In genomic region chr11:17541330-17541885, GRCh38 we compare ENCODE assay signal across 30 cellular contexts. TPM values are rescaled to one million over a fixed set of nuclear protein-coding genes. Genes with fewer than 3 reads are reported as not detected.
A peak's percentile ranks its signal among the peaks of the same experiment; 100 is the strongest.
DNase-seq lines count a peak whose midpoint lies in the region; ATAC-seq, FAIRE-seq and TF ChIP-seq lines count a peak whose summit lies in the region.
"Had no signal": no experiment of that assay in that cellular context is flagged by ENCODE, and none has a peak within 500 bp of the region (broad histone marks: within the 10 kb centered on the region; RNA-seq: fewer than 3 reads in every experiment).

No MANE protein-coding gene starts in this region.

- TF ChIP-seq POLR2A in uterus (IDR thresholded peaks at IDR 0.05): no peak

- no peak for FAIRE-seq in pancreas (lab: Jason Lieb, UNC)

- H3K4me3 ChIP-seq in epithelial cell of esophagus (ENCODE audit: low read length) (no peak overlapping the region), pancreas (no peak overlapping the region), uterus (no peak overlapping the region)
- H3K4me3 ChIP-seq: ascending aorta, esophagus squamous epithelium, GM23248, SK-N-MC had no signal

- CTCF ChIA-PET in activated CD8-positive, alpha-beta T cell treated with anti-CD3 and anti-CD28 coated beads, Interleukin-2, amount 10 ng/mL, durations not matched to agents 7 days and 5 days (lab: Charles Lee): no interaction called here

- H3K9me3 ChIP-seq in pancreas (no peaks in the 10 kb centered on the region), uterus (no peaks in the 10 kb centered on the region)
- H3K9me3 ChIP-seq: ascending aorta, esophagus squamous epithelium had no signal

- 56 to 63% methylated on average over 4 of the region's 4 CpGs for WGBS in pancreas, 2 donors

- H3K36me3 Mint-ChIP-seq in activated CD8-positive, alpha-beta T cell treated with anti-CD3 and anti-CD28 coated beads, Interleukin-2, amount 10 ng/mL, durations not matched to agents 7 days and 5 days (ENCODE audit: low read depth): no peaks in the 10 kb centered on the region
- H3K36me3 Mint-ChIP-seq: activated naive CD8-positive, alpha-beta T cell; CD8-positive, alpha-beta T cell had no signal

- ATAC-seq in pancreas: peak; percentile 14 to 24 (median 18)
- no peak for ATAC-seq in activated CD8-positive, alpha-beta T cell treated with anti-CD3 and anti-CD28 coated beads, Interleukin-2, amount 10 ng/mL, durations not matched to agents 7 days and 5 days
- ATAC-seq: CD8-positive, alpha-beta T cell; left cardiac atrium; stimulated activated naive B cell treated with anti-CD40 and anti-IgM and Interleukin-4, amounts not matched to agents 10 μg/mL and 1 μg/mL and 100 μg/mL, for 72 hours had no signal

- H3K4me1 ChIP-seq in pancreas (peaks cover 0 to 6% (median 0%) of the 10 kb centered on the region in 3 donors), uterus (no peaks in the 10 kb centered on the region)
- H3K4me1 ChIP-seq: ascending aorta had no signal

- H3K27ac ChIP-seq in pancreas (peak overlapping the region in 2 of 4 donors; percentile 37 to 60), uterus (no peak overlapping the region)
- H3K27ac ChIP-seq: ascending aorta, esophagus squamous epithelium, GM23248, SK-N-MC, WERI-Rb-1 had no signal

- H3K27ac Mint-ChIP-seq in activated CD8-positive, alpha-beta T cell treated with anti-CD3 and anti-CD28 coated beads, Interleukin-2, amount 10 ng/mL, durations not matched to agents 7 days and 5 days: no peak overlapping the region
- H3K27ac Mint-ChIP-seq: activated CD4-positive, alpha-beta T cell treated with anti-CD3 and anti-CD28 coated beads, Interleukin-2, amount 10 ng/mL, durations not matched to agents 7 days and 5 days; activated naive CD8-positive, alpha-beta T cell; activated T-helper 2 cell treated with anti-CD3 and anti-CD28 coated beads, Interferon-gamma antibody, Interleukin-2, Interleukin-4, amounts not matched to agents 10 μg/mL and 5 μg/mL and 100 μg/mL, durations not matched to agents 14 hours and 24 hours and 36 hours; CD8-positive, alpha-beta T cell; stimulated activated naive B cell treated with anti-CD40 and anti-IgM and Interleukin-4, amounts not matched to agents 10 μg/mL and 1 μg/mL and 100 μg/mL, for 72 hours had no signal

- no peaks in the 10 kb centered on the region for H3K9me3 Mint-ChIP-seq in activated CD8-positive, alpha-beta T cell treated with anti-CD3 and anti-CD28 coated beads, Interleukin-2, amount 10 ng/mL, durations not matched to agents 7 days and 5 days (ENCODE audit: insufficient read depth)
- H3K9me3 Mint-ChIP-seq: activated CD4-positive, alpha-beta T cell treated with anti-CD3 and anti-CD28 coated beads, Interleukin-2, amount 10 ng/mL, durations not matched to agents 7 days and 5 days; activated T-helper 2 cell treated with anti-CD3 and anti-CD28 coated beads, Interferon-gamma antibody, Interleukin-2, Interleukin-4, amounts not matched to agents 10 μg/mL and 5 μg/mL and 100 μg/mL, durations not matched to agents 14 hours and 24 hours and 36 hours; CD8-positive, alpha-beta T cell; central memory CD8-positive, alpha-beta T cell; nephron progenitor cell had no signal

- intact Hi-C loops in pancreas (cut with DNase I) (no loop called here), uterus (cut with DNase I; ENCODE audit: low total_unique reads) (no loop called here)

- H3K4me1 Mint-ChIP-seq in activated CD8-positive, alpha-beta T cell treated with anti-CD3 and anti-CD28 coated beads, Interleukin-2, amount 10 ng/mL, durations not matched to agents 7 days and 5 days (ENCODE audit: low read depth): no peaks in the 10 kb centered on the region

- DNase-seq in COLO668 (lab: John Stamatoyannopoulos, UW; ENCODE audit: unreplicated experiment) (peak; percentile 14), HuH-7 (ENCODE audit: low spot score) (peak; percentile 73), epithelial cell of esophagus (ENCODE audit: low read depth) (peak; percentile 14), pancreas (peak in 3 of 6 donors; percentile 17 to 30 (median 21)), uterus (no peak), GM03348 (ENCODE audit: low spot score) (no peak), kidney glomerular epithelial cell (lab: John Stamatoyannopoulos, UW) (no peak)
- no peak for DNase-seq in activated CD8-positive, alpha-beta T cell treated with anti-CD3 and anti-CD28 coated beads, Interleukin-2, amount 10 ng/mL, durations not matched to agents 7 days and 5 days
- DNase-seq: activated CD4-positive, alpha-beta T cell treated with anti-CD3 and anti-CD28 coated beads, Interleukin-2, amount 10 ng/mL, durations not matched to agents 7 days and 5 days; activated CD8-positive, alpha-beta memory T cell treated with anti-CD3 and anti-CD28 coated beads, Interleukin-2, amount 50 U/mL, for 4 hours; CD8-positive, alpha-beta T cell; DMS79; esophagus squamous epithelium; GM23248; left cardiac atrium; NCI-H1105 treated with DMSO at 0.1 percent for 48 hours; NCI-H2081; NCI-H446; nephron progenitor cell; stimulated activated naive B cell treated with anti-CD40 and anti-IgM and Interleukin-4, amounts not matched to agents 10 μg/mL and 1 μg/mL and 100 μg/mL, for 72 hours; T-helper 2 cell; WERI-Rb-1 had no signal

- H3K27me3 Mint-ChIP-seq in activated CD8-positive, alpha-beta T cell treated with anti-CD3 and anti-CD28 coated beads, Interleukin-2, amount 10 ng/mL, durations not matched to agents 7 days and 5 days (ENCODE audit: low read depth): peaks cover 28% of the 10 kb centered on the region

- H3K36me3 ChIP-seq in pancreas: no peaks in the 10 kb centered on the region
- H3K36me3 ChIP-seq in uterus: no peaks in the 10 kb centered on the region
- H3K36me3 ChIP-seq: ascending aorta, esophagus squamous epithelium, WERI-Rb-1 had no signal

- TF ChIP-seq CTCF in epithelial cell of esophagus (IDR thresholded peaks at IDR 0.05; ENCODE audit: insufficient read depth, low read depth, low read length, missing control alignments) (no peak), pancreas (IDR thresholded peaks at IDR 0.05) (no peak), uterus (IDR thresholded peaks at IDR 0.05) (no peak)

- POLR2A ChIA-PET in activated CD8-positive, alpha-beta T cell treated with anti-CD3 and anti-CD28 coated beads, Interleukin-2, amount 10 ng/mL, durations not matched to agents 7 days and 5 days (lab: Charles Lee): no interaction called here

- H3K27me3 ChIP-seq in pancreas (no peaks in the 10 kb centered on the region), uterus (no peaks in the 10 kb centered on the region)
- H3K27me3 ChIP-seq: ascending aorta had no signal

- H3K4me3 Mint-ChIP-seq in activated CD8-positive, alpha-beta T cell treated with anti-CD3 and anti-CD28 coated beads, Interleukin-2, amount 10 ng/mL, durations not matched to agents 7 days and 5 days: no peak overlapping the region
- H3K4me3 Mint-ChIP-seq: activated CD4-positive, alpha-beta T cell treated with anti-CD3 and anti-CD28 coated beads, Interleukin-2, amount 10 ng/mL, durations not matched to agents 7 days and 5 days; activated naive CD8-positive, alpha-beta T cell; CD8-positive, alpha-beta T cell; central memory CD8-positive, alpha-beta T cell; stimulated activated naive B cell treated with anti-CD40 and anti-IgM and Interleukin-4, amounts not matched to agents 10 μg/mL and 1 μg/mL and 100 μg/mL, for 72 hours had no signal

RNA-seq across cellular contexts. Expression of gene USH1C, which starts 2.8 kb away (rescaled TPM):
- total RNA-seq in pancreas: 1 to 10 TPM; 3.5 to 9.8 (median 7.6) TPM
- polyA plus RNA-seq in pancreas: 10 to 100 TPM; 10.1 to 44.3 TPM
- total RNA-seq in uterus: under 1 TPM in 2 of 4 donors, not detected in 2; 0.35 to 0.46 TPM
- total RNA-seq in activated CD8-positive, alpha-beta T cell treated with anti-CD3 and anti-CD28 coated beads, Interleukin-2, amount 10 ng/mL, durations not matched to agents 7 days and 5 days: not detected
- total RNA-seq: activated CD4-positive, alpha-beta T cell treated with anti-CD3 and anti-CD28 coated beads, Interleukin-2, amount 10 ng/mL, durations not matched to agents 7 days and 5 days; activated T-helper 2 cell treated with anti-CD3 and anti-CD28 coated beads, Interferon-gamma antibody, Interleukin-2, Interleukin-4, amounts not matched to agents 10 μg/mL and 5 μg/mL and 100 μg/mL, durations not matched to agents 14 hours and 24 hours and 36 hours; ascending aorta; CD8-positive, alpha-beta T cell; esophagus squamous epithelium; GM23248; RPMI7951; skeletal muscle tissue had no signal
- polyA plus RNA-seq: GM23248 had no signal

RNA-seq across cellular contexts. Expression of gene OTOG, which starts 5.7 kb away (rescaled TPM):
- not detected for total RNA-seq in pancreas
- not detected for polyA plus RNA-seq in pancreas
- under 1 TPM in 1 of 4 donors, not detected in 3; under 0.01 TPM for total RNA-seq in uterus
- not detected for total RNA-seq in activated CD8-positive, alpha-beta T cell treated with anti-CD3 and anti-CD28 coated beads, Interleukin-2, amount 10 ng/mL, durations not matched to agents 7 days and 5 days
- total RNA-seq: activated CD4-positive, alpha-beta T cell treated with anti-CD3 and anti-CD28 coated beads, Interleukin-2, amount 10 ng/mL, durations not matched to agents 7 days and 5 days; activated T-helper 2 cell treated with anti-CD3 and anti-CD28 coated beads, Interferon-gamma antibody, Interleukin-2, Interleukin-4, amounts not matched to agents 10 μg/mL and 5 μg/mL and 100 μg/mL, durations not matched to agents 14 hours and 24 hours and 36 hours; ascending aorta; CD8-positive, alpha-beta T cell; esophagus squamous epithelium; GM23248; left cardiac atrium; mesenteric fat pad; RPMI7951 had no signal
- polyA plus RNA-seq: GM23248 had no signal

Comparison
In these comparisons a context has a peak if more than half of its experiments do, and no peak if none do; other contexts are left out.
1. DNase-seq: peak in COLO668 (single experiment), HuH-7 (single experiment) and epithelial cell of esophagus (single experiment); none in uterus (0 of 2), activated CD8-positive, alpha-beta T cell treated with anti-CD3 and anti-CD28 coated beads, Interleukin-2, amount 10 ng/mL, durations not matched to agents 7 days and 5 days (single experiment), GM03348 (single experiment) and kidney glomerular epithelial cell (single experiment).